ENCODE assay signal across 1 cellular context in the genomic region with DNA sequence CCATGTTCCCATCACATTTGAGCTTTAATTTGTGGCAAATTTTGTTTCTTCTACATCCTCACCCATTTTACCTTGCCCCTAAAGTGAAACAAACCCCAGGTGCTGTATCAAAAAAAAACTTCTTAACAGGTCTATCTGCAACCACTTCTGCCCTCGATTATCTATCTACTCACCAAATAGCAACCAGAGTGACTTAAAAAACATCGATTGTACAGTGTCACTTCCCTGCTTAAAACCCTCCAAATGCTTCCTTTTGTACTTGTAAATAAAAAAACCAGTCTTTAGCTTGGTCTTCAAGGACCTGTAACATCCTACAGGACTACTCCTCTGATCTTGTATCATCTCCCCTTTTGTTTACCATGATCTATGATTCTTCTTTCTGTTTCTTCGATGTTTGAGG.
TF ChIP-seq lines count a peak whose summit lies in the region.

No MANE protein-coding gene starts in this region.

TF ChIP-seq in K562, 482 proteins besides CTCF, POLR2A, EP300 and RAD21 (continued from another document):
- TF ChIP-seq, protein P1, sequence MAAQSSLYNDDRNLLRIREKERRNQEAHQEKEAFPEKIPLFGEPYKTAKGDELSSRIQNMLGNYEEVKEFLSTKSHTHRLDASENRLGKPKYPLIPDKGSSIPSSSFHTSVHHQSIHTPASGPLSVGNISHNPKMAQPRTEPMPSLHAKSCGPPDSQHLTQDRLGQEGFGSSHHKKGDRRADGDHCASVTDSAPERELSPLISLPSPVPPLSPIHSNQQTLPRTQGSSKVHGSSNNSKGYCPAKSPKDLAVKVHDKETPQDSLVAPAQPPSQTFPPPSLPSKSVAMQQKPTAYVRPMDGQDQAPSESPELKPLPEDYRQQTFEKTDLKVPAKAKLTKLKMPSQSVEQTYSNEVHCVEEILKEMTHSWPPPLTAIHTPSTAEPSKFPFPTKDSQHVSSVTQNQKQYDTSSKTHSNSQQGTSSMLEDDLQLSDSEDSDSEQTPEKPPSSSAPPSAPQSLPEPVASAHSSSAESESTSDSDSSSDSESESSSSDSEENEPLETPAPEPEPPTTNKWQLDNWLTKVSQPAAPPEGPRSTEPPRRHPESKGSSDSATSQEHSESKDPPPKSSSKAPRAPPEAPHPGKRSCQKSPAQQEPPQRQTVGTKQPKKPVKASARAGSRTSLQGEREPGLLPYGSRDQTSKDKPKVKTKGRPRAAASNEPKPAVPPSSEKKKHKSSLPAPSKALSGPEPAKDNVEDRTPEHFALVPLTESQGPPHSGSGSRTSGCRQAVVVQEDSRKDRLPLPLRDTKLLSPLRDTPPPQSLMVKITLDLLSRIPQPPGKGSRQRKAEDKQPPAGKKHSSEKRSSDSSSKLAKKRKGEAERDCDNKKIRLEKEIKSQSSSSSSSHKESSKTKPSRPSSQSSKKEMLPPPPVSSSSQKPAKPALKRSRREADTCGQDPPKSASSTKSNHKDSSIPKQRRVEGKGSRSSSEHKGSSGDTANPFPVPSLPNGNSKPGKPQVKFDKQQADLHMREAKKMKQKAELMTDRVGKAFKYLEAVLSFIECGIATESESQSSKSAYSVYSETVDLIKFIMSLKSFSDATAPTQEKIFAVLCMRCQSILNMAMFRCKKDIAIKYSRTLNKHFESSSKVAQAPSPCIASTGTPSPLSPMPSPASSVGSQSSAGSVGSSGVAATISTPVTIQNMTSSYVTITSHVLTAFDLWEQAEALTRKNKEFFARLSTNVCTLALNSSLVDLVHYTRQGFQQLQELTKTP (IDR thresholded peaks at IDR 0.05; ENCODE audit: low read depth in 1 of 2, partially characterized antibody in 2 of 2): peak in 1 of 2 experiments; percentile 60
